In genomic region chr5:169097374-169097831, GRCh38 we compare ENCODE assay signal across 11 cellular contexts.
DNase-seq lines count a peak whose midpoint lies in the region; TF ChIP-seq lines count a peak whose summit lies in the region.
"Had no signal": no experiment of that assay in that cellular context is flagged by ENCODE, and none has a peak within 500 bp of the region (broad histone marks: within the 10 kb centered on the region; RNA-seq: fewer than 3 reads in every experiment).

No MANE protein-coding gene starts in this region.

- peaks cover 0 to 68% (median 39%) of the 10 kb centered on the region in 4 donors for H3K4me1 ChIP-seq in tibial artery

- peak overlapping the region; percentile 59 to 69 for H3K27ac ChIP-seq in tibial artery

- no peaks in the 10 kb centered on the region for H3K27me3 ChIP-seq in tibial artery

- no peak overlapping the region for H3K4me3 ChIP-seq in tibial artery

- intact Hi-C loops in tibial artery (cut with DNase I; ENCODE audit: low total_unique reads), result no loop called here

- no peaks in the 10 kb centered on the region for H3K9me3 ChIP-seq in tibial artery

- H3K36me3 ChIP-seq in tibial artery, result no peaks in the 10 kb centered on the region

- DNase-seq in ELR (ENCODE audit: low read depth) (peak; percentile 4), astrocyte of the hippocampus (ENCODE audit: low read depth, low spot score) (peak; percentile 77), left kidney (ENCODE audit: low read depth, low spot score) (peak; percentile 81), tibial artery (peak in 1 of 2 donors; percentile 37), CD1c-positive myeloid dendritic cell (ENCODE audit: extremely low spot score) (no peak), HUDEP-2 (lab: John Stamatoyannopoulos, UW; ENCODE audit: unreplicated experiment in 76 of 76) (no peak), T-helper 2 cell (no peak)
- DNase-seq: activated CD4-positive, alpha-beta memory T cell treated with anti-CD3 and anti-CD28 coated beads for 36 hours; Calu3; cortex of kidney; NCI-H1048 had no signal

- no peak for TF ChIP-seq CTCF in tibial artery (IDR thresholded peaks at IDR 0.05)

Comparison
In these comparisons a context has a peak if more than half of its experiments do, and no peak if none do; other contexts are left out.
1. DNase-seq: peak in ELR (single experiment), astrocyte of the hippocampus (single experiment) and left kidney (single experiment); none in CD1c-positive myeloid dendritic cell (single experiment), HUDEP-2 (0 of 76) and T-helper 2 cell (0 of 5).